In genomic region chr17:55265434-55266021, GRCh38 we compare ENCODE assay signal across 9 cellular contexts.
A peak's percentile ranks its signal among the peaks of the same experiment; 100 is the strongest.
DNase-seq lines count a peak whose midpoint lies in the region; ATAC-seq and TF ChIP-seq lines count a peak whose summit lies in the region.
"Had no signal": no experiment of that assay in that cellular context is flagged by ENCODE, and none has a peak within 500 bp of the region (broad histone marks: within the 10 kb centered on the region; RNA-seq: fewer than 3 reads in every experiment).

No MANE protein-coding gene starts in this region.

- no peak for TF ChIP-seq POLR2A in GM18505 (IDR thresholded peaks at IDR 0.05; ENCODE audit: borderline replicate concordance, extremely low read depth, insufficient read depth, insufficient read length)

- H3K27ac ChIP-seq in iPS-18a (ENCODE audit: low read length) (no peak overlapping the region), skin epidermis (peak overlapping the region in 16 of 21 experiments; percentile 27 to 90 (median 66))
- H3K27ac ChIP-seq: neutrophil had no signal

- H3K27me3 ChIP-seq in iPS-18a (ENCODE audit: control insufficient read depth, insufficient read depth, low read length), result peaks cover 73% of the 10 kb centered on the region

- peaks cover 71% of the 10 kb centered on the region for H3K27me3 Mint-ChIP-seq in activated naive CD8-positive, alpha-beta T cell treated with anti-CD3 and anti-CD28 coated beads, Interleukin-2, amount 50 U/mL, for 24 hours

- H3K36me3 Mint-ChIP-seq in activated naive CD8-positive, alpha-beta T cell treated with anti-CD3 and anti-CD28 coated beads, Interleukin-2, amount 50 U/mL, for 24 hours (ENCODE audit: low read depth), result no peaks in the 10 kb centered on the region

- no peak overlapping the region for H3K9ac ChIP-seq in iPS-18a (ENCODE audit: low read length)

- no peak overlapping the region for H3K27ac Mint-ChIP-seq in activated naive CD8-positive, alpha-beta T cell treated with anti-CD3 and anti-CD28 coated beads, Interleukin-2, amount 50 U/mL, for 24 hours

- H3K4me1 ChIP-seq in iPS-18a (ENCODE audit: control insufficient read depth, low read depth, low read length), result peaks cover 9% of the 10 kb centered on the region

- H3K9me3 ChIP-seq in iPS-18a (ENCODE audit: control insufficient read depth, low read depth, low read length), result no peaks in the 10 kb centered on the region
- H3K9me3 ChIP-seq: neutrophil had no signal

- H3K36me3 ChIP-seq in iPS-18a (ENCODE audit: control insufficient read depth, low read depth, low read length), result no peaks in the 10 kb centered on the region
- H3K36me3 ChIP-seq: neutrophil had no signal

- no peaks in the 10 kb centered on the region for H3K9me3 Mint-ChIP-seq in activated naive CD8-positive, alpha-beta T cell treated with anti-CD3 and anti-CD28 coated beads, Interleukin-2, amount 50 U/mL, for 24 hours

- peak overlapping the region; percentile 30 for H3K4me3 Mint-ChIP-seq in activated naive CD8-positive, alpha-beta T cell treated with anti-CD3 and anti-CD28 coated beads, Interleukin-2, amount 50 U/mL, for 24 hours

- peak overlapping the region; percentile 37 for H3K4me3 ChIP-seq in iPS-18a (ENCODE audit: low read length)
- peak overlapping the region; percentile 37 to 61 (median 50) for H3K4me3 ChIP-seq in skin epidermis

- ATAC-seq in activated naive CD8-positive, alpha-beta T cell treated with anti-CD3 and anti-CD28 coated beads, Interleukin-2, amount 50 U/mL, for 24 hours, result no peak
- ATAC-seq in HG03139 (IDR thresholded peaks at IDR 0.05; ENCODE audit: unreplicated experiment) (no peak), GM18505 (IDR thresholded peaks at IDR 0.05; ENCODE audit: unreplicated experiment) (no peak)

- DNase-seq in NCI-H1417 (lab: John Stamatoyannopoulos, UW), result peak in 2 of 3 experiments; percentile 58 to 64
- no peak for DNase-seq in NCI-H1417 treated with DMSO at 0.1 percent for 48 hours (lab: John Stamatoyannopoulos, UW)
- DNase-seq in activated naive CD8-positive, alpha-beta T cell treated with anti-CD3 and anti-CD28 coated beads, Interleukin-2, amount 50 U/mL, for 24 hours, result no peak
- DNase-seq in Kasumi-1 (lab: John Stamatoyannopoulos, UW), result no peak

- peaks cover 17% of the 10 kb centered on the region for H3K4me1 Mint-ChIP-seq in activated naive CD8-positive, alpha-beta T cell treated with anti-CD3 and anti-CD28 coated beads, Interleukin-2, amount 50 U/mL, for 24 hours

Comparison
In these comparisons a context has a peak if more than half of its experiments do, and no peak if none do; other contexts are left out.
1. DNase-seq: peak in NCI-H1417 (2 of 3); none in NCI-H1417 treated with DMSO at 0.1 percent for 48 hours (single experiment), activated naive CD8-positive, alpha-beta T cell treated with anti-CD3 and anti-CD28 coated beads, Interleukin-2, amount 50 U/mL, for 24 hours (single experiment) and Kasumi-1 (0 of 2).